Comparison of ENCODE assay signal across 15 cellular contexts in genomic region chr11:16843307-16843706, GRCh38.
A peak's percentile ranks its signal among the peaks of the same experiment; 100 is the strongest.
DNase-seq lines count a peak whose midpoint lies in the region; ATAC-seq and TF ChIP-seq lines count a peak whose summit lies in the region.
"Had no signal": no experiment of that assay in that cellular context is flagged by ENCODE, and none has a peak within 500 bp of the region (broad histone marks: within the 10 kb centered on the region; RNA-seq: fewer than 3 reads in every experiment).

No MANE protein-coding gene starts in this region.

- intact Hi-C loops in colonic mucosa (cut with DNase I): no loop called here

- CTCF ChIA-PET in activated CD4-positive, alpha-beta memory T cell treated with anti-CD3 and anti-CD28 coated beads, Interleukin-2, amount 10 ng/mL, durations not matched to agents 7 days and 5 days (lab: Charles Lee): no interaction called here

- no peaks in the 10 kb centered on the region for H3K36me3 Mint-ChIP-seq in activated CD4-positive, alpha-beta memory T cell treated with anti-CD3 and anti-CD28 coated beads, Interleukin-2, amount 10 ng/mL, durations not matched to agents 7 days and 5 days (ENCODE audit: low read depth)

- H3K27me3 ChIP-seq in colonic mucosa: no peaks in the 10 kb centered on the region
- H3K27me3 ChIP-seq: BLaER1, heart left ventricle had no signal

- no peak for TF ChIP-seq CTCF in colonic mucosa (IDR thresholded peaks at IDR 0.05)

- no peak overlapping the region for H3K9ac ChIP-seq in colonic mucosa (ENCODE audit: low read depth in 2 of 2, low read length in 2 of 2)
- H3K9ac ChIP-seq: BLaER1 had no signal

- H3K4me3 Mint-ChIP-seq in activated CD4-positive, alpha-beta memory T cell treated with anti-CD3 and anti-CD28 coated beads, Interleukin-2, amount 10 ng/mL, durations not matched to agents 7 days and 5 days: no peak overlapping the region

- no peaks in the 10 kb centered on the region for H3K27me3 Mint-ChIP-seq in activated CD4-positive, alpha-beta memory T cell treated with anti-CD3 and anti-CD28 coated beads, Interleukin-2, amount 10 ng/mL, durations not matched to agents 7 days and 5 days

- no peaks in the 10 kb centered on the region for H3K9me3 ChIP-seq in colonic mucosa
- H3K9me3 ChIP-seq: heart left ventricle had no signal

- no peaks in the 10 kb centered on the region for H3K4me1 ChIP-seq in colonic mucosa

- H3K36me3 ChIP-seq in colonic mucosa: peaks cover 5% of the 10 kb centered on the region
- H3K36me3 ChIP-seq: BLaER1 had no signal

- no peaks in the 10 kb centered on the region for H3K4me1 Mint-ChIP-seq in activated CD4-positive, alpha-beta memory T cell treated with anti-CD3 and anti-CD28 coated beads, Interleukin-2, amount 10 ng/mL, durations not matched to agents 7 days and 5 days

- ATAC-seq in GM19324 (IDR thresholded peaks at IDR 0.05; ENCODE audit: low FRiP score, unreplicated experiment): no peak
- ATAC-seq: activated CD4-positive, CD25-positive, alpha-beta regulatory T cell treated with anti-CD3 and anti-CD28 coated beads, Interleukin-2, amount 50 U/mL, for 24 hours; heart left ventricle had no signal

- no peak overlapping the region for H3K27ac Mint-ChIP-seq in activated CD4-positive, alpha-beta memory T cell treated with anti-CD3 and anti-CD28 coated beads, Interleukin-2, amount 10 ng/mL, durations not matched to agents 7 days and 5 days

- H3K27ac ChIP-seq in colonic mucosa: no peak overlapping the region
- H3K27ac ChIP-seq: BLaER1, heart left ventricle had no signal

- POLR2A ChIA-PET in activated CD4-positive, alpha-beta memory T cell treated with anti-CD3 and anti-CD28 coated beads, Interleukin-2, amount 10 ng/mL, durations not matched to agents 7 days and 5 days (lab: Charles Lee): no interaction called here

- peak; percentile 87 for DNase-seq in DMS153 (lab: John Stamatoyannopoulos, UW)
- DNase-seq in NCI-H1105 (lab: John Stamatoyannopoulos, UW): peak; percentile 84
- DNase-seq in NCI-H345 (lab: John Stamatoyannopoulos, UW): peak; percentile 95
- DNase-seq in colonic mucosa: peak; percentile 28
- no peak for DNase-seq in stimulated activated naive CD4-positive, alpha-beta T cell treated with Interleukin-2 at 50 U/mL for 16 hours (lab: John Stamatoyannopoulos, UW)
- DNase-seq in kidney tubule cell (ENCODE audit: low spot score): no peak
- DNase-seq in activated CD4-positive, alpha-beta memory T cell treated with anti-CD3 and anti-CD28 coated beads, Interleukin-2, amount 10 ng/mL, durations not matched to agents 7 days and 5 days: no peak
- DNase-seq: activated T-cell treated with anti-CD3 and anti-CD28 coated beads, Interleukin-2, amount 50 U/mL, for 1 hour; heart left ventricle; KG1; kidney glomerular epithelial cell; stimulated activated CD4-positive, alpha-beta T cell treated with anti-CD3 and anti-CD28 coated beads, Interleukin-2, amount 100 ng/mL, for 48 hours had no signal

- H3K4me3 ChIP-seq in colonic mucosa: no peak overlapping the region
- H3K4me3 ChIP-seq: BLaER1, heart left ventricle had no signal

- no peaks in the 10 kb centered on the region for H3K9me3 Mint-ChIP-seq in activated CD4-positive, alpha-beta memory T cell treated with anti-CD3 and anti-CD28 coated beads, Interleukin-2, amount 10 ng/mL, durations not matched to agents 7 days and 5 days

Comparison
In these comparisons a context has a peak if more than half of its experiments do, and no peak if none do; other contexts are left out.
1. DNase-seq: peak in DMS153 (single experiment), NCI-H1105 (single experiment), NCI-H345 (single experiment) and colonic mucosa (single experiment); none in stimulated activated naive CD4-positive, alpha-beta T cell treated with Interleukin-2 at 50 U/mL for 16 hours (single experiment), kidney tubule cell (single experiment) and activated CD4-positive, alpha-beta memory T cell treated with anti-CD3 and anti-CD28 coated beads, Interleukin-2, amount 10 ng/mL, durations not matched to agents 7 days and 5 days (single experiment).